Comparison of ENCODE assay signal across 21 cellular contexts in the genomic region with DNA sequence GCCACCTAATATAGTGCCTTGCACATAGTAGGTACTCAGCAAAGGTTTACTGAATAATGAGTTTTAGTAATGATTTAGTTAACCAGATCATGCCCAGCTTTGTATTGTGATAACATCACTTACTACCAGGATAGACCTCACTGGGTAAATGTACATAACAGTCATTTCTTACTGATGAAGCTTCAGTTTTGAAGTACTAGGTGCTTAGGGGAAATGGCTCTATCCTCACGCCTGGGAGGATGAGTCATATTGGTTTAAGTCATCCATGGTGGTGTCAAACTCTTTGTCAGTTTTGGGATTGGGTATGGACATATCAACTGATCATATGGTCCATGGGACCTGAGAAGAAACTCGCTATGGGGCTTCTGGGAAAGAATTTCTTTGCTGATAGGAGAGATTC.
DNase-seq lines count a peak whose midpoint lies in the region; ATAC-seq and TF ChIP-seq lines count a peak whose summit lies in the region.
"Had no signal": no experiment of that assay in that cellular context is flagged by ENCODE, and none has a peak within 500 bp of the region (broad histone marks: within the 10 kb centered on the region; RNA-seq: fewer than 3 reads in every experiment).

No MANE protein-coding gene starts in this region.

- H3K27me3 ChIP-seq in RWPE2 (ENCODE audit: insufficient read depth, poor library complexity, severe bottlenecking) (no peaks in the 10 kb centered on the region), foreskin keratinocyte (peaks cover 16% of the 10 kb centered on the region)
- no peaks in the 10 kb centered on the region for H3K27me3 ChIP-seq in naive thymus-derived CD4-positive, alpha-beta T cell (ENCODE audit: control insufficient read depth in 2 of 2, insufficient read depth in 2 of 2, low read length in 2 of 2)
- H3K27me3 ChIP-seq: stomach had no signal

- no peak overlapping the region for H3K4me3 Mint-ChIP-seq in naive thymus-derived CD4-positive, alpha-beta T cell
- H3K4me3 Mint-ChIP-seq: IgD-negative memory B cell; mesothelial cell of epicardium; T-helper 1 cell treated with Interleukin-12 subunit alpha and Interleukin-12 subunit beta and Interleukin-4 antibody, amounts not matched to agents 30 μg/mL and 1 μg/mL, for 36 hours; type B pancreatic cell had no signal

- H3K27me3 Mint-ChIP-seq in naive thymus-derived CD4-positive, alpha-beta T cell = peaks cover 3 to 27% (median 12%) of the 10 kb centered on the region in 5 donors

- TF ChIP-seq CTCF in AG10803 (conservative IDR thresholded peaks at IDR 0.05; ENCODE audit: low read length) = no peak
- no peak for TF ChIP-seq CTCF in RWPE2 (IDR thresholded peaks at IDR 0.05; ENCODE audit: poor library complexity, severe bottlenecking)
- no peak for TF ChIP-seq CTCF in foreskin keratinocyte (conservative IDR thresholded peaks at IDR 0.05)

- POLR2A ChIA-PET in naive thymus-derived CD4-positive, alpha-beta T cell (lab: Charles Lee) = no interaction called here

- H3K36me3 Mint-ChIP-seq in naive thymus-derived CD4-positive, alpha-beta T cell = no peaks in the 10 kb centered on the region
- H3K36me3 Mint-ChIP-seq: mesothelial cell of epicardium, type B pancreatic cell had no signal

- H3K4me1 Mint-ChIP-seq in naive thymus-derived CD4-positive, alpha-beta T cell = peaks cover 0 to 3% (median 0%) of the 10 kb centered on the region in 7 donors
- H3K4me1 Mint-ChIP-seq: IgD-negative memory B cell had no signal

- H3K27ac Mint-ChIP-seq in naive thymus-derived CD4-positive, alpha-beta T cell = no peak overlapping the region
- H3K27ac Mint-ChIP-seq: IgD-negative memory B cell; mesothelial cell of epicardium; T-helper 1 cell treated with Interleukin-12 subunit alpha and Interleukin-12 subunit beta and Interleukin-4 antibody, amounts not matched to agents 30 μg/mL and 1 μg/mL, for 36 hours; type B pancreatic cell had no signal

- peaks cover 0 to 4% (median 0%) of the 10 kb centered on the region in 11 donors for H3K9me3 Mint-ChIP-seq in naive thymus-derived CD4-positive, alpha-beta T cell
- H3K9me3 Mint-ChIP-seq: IgD-negative memory B cell; T-helper 1 cell treated with Interleukin-12 subunit alpha and Interleukin-12 subunit beta and Interleukin-4 antibody, amounts not matched to agents 30 μg/mL and 1 μg/mL, for 36 hours; type B pancreatic cell had no signal

- peak; percentile 53 for ATAC-seq in GM18520 (IDR thresholded peaks at IDR 0.05; ENCODE audit: unreplicated experiment)
- peak; percentile 24; the same call in 1 of the 3 replicates for ATAC-seq in RWPE2 (ENCODE audit: low read depth)
- ATAC-seq in foreskin keratinocyte = peak; percentile 14
- ATAC-seq in naive thymus-derived CD4-positive, alpha-beta T cell = no peak
- ATAC-seq in GM18505 (IDR thresholded peaks at IDR 0.05; ENCODE audit: unreplicated experiment) = no peak
- no peak for ATAC-seq in HG03469 (IDR thresholded peaks at IDR 0.05; ENCODE audit: unreplicated experiment)
- ATAC-seq: esophagus mucosa, HCT116, left lobe of liver had no signal

- TF ChIP-seq POLR2A in GM18505 (IDR thresholded peaks at IDR 0.05; ENCODE audit: borderline replicate concordance, extremely low read depth, insufficient read depth, insufficient read length) = no peak

- H3K27ac ChIP-seq in RWPE2 (ENCODE audit: poor library complexity, severe bottlenecking) (no peak overlapping the region), foreskin keratinocyte (no peak overlapping the region)
- H3K27ac ChIP-seq in naive thymus-derived CD4-positive, alpha-beta T cell (ENCODE audit: low read depth, low read length) = no peak overlapping the region
- H3K27ac ChIP-seq: prostate gland, skin epidermis, stomach, VCaP had no signal

- DNase-seq in AG10803 (ENCODE audit: low read depth) (peak; percentile 37), RWPE2 (ENCODE audit: low spot score) (no peak), foreskin keratinocyte (peak in 1 of 2 donors; percentile 57), Ammon's horn (ENCODE audit: low spot score) (no peak)
- DNase-seq in naive thymus-derived CD4-positive, alpha-beta T cell = no peak
- DNase-seq: anterior cingulate cortex, DND-41, stomach had no signal

- H3K9me3 ChIP-seq in RWPE2 (ENCODE audit: severe bottlenecking) = no peaks in the 10 kb centered on the region
- no peaks in the 10 kb centered on the region for H3K9me3 ChIP-seq in naive thymus-derived CD4-positive, alpha-beta T cell (ENCODE audit: control insufficient read depth in 2 of 3, low read length in 3 of 3)
- H3K9me3 ChIP-seq: prostate gland, stomach had no signal

- H3K36me3 ChIP-seq in RWPE2 (ENCODE audit: low read depth) = no peaks in the 10 kb centered on the region
- H3K36me3 ChIP-seq in naive thymus-derived CD4-positive, alpha-beta T cell (ENCODE audit: control insufficient read depth in 2 of 3, insufficient read depth in 3 of 3, low read length in 3 of 3) = no peaks in the 10 kb centered on the region
- H3K36me3 ChIP-seq: prostate gland, stomach had no signal

- H3K4me1 ChIP-seq in RWPE2 (ENCODE audit: insufficient read depth, poor library complexity, severe bottlenecking) (peaks cover 4% of the 10 kb centered on the region), foreskin keratinocyte (peaks cover 5% of the 10 kb centered on the region)
- H3K4me1 ChIP-seq in naive thymus-derived CD4-positive, alpha-beta T cell (ENCODE audit: control insufficient read depth in 2 of 2, insufficient read depth in 2 of 2, low read length in 2 of 2) = no peaks in the 10 kb centered on the region
- H3K4me1 ChIP-seq: prostate gland, stomach had no signal

- CTCF ChIA-PET in naive thymus-derived CD4-positive, alpha-beta T cell (lab: Charles Lee) = interaction anchor here (0.7 kb wide), 1 partner anchor 1159 kb away, joined by 3 read pairs; no protein-coding TSS in a partner anchor

- intact Hi-C loops in naive thymus-derived CD4-positive, alpha-beta T cell (cut with micrococcal nuclease) = no loop called here

- no peak overlapping the region for H3K4me3 ChIP-seq in AG10803 (ENCODE audit: low read length)
- no peak overlapping the region for H3K4me3 ChIP-seq in RWPE2 (ENCODE audit: severe bottlenecking)
- H3K4me3 ChIP-seq in naive thymus-derived CD4-positive, alpha-beta T cell (ENCODE audit: low read length) = no peak overlapping the region
- H3K4me3 ChIP-seq: prostate gland, skin epidermis, stomach had no signal

Comparison
In these comparisons a context has a peak if more than half of its experiments do, and no peak if none do; other contexts are left out.
1. ATAC-seq: peak in GM18520 (single experiment), RWPE2 (single experiment) and foreskin keratinocyte (single experiment); none in naive thymus-derived CD4-positive, alpha-beta T cell (single experiment), GM18505 (single experiment) and HG03469 (single experiment).